In the genomic region with DNA sequence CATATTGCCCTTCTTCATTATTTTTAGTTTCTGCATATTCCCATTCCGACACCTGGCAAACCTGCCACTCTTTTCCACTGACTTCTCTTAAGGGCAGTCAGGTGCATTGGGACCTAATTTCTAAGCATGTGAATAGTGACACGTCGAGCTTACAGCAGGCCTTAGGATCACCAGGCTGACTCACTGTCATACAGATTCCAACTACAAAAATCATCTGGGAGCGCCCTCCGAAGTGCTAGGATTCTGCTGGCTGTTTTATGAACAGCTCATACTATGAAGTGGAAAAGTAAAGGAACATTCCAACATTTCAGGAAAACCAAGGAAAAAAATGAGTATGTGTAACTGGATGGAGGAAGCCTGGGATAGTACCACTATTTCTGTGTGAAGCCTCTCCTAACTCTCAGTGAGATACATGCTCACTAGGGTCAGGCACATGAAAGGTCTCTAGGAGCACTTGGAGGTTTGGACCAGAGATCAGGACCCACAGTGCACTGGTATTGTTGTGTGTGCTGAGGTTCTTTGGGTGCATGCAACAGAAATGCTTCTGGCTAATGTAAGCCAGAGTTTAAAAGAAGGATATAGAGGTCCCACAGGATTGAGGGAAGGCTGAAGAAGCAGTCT, we compare ENCODE assay signal across 12 cellular contexts.
DNase-seq lines count a peak whose midpoint lies in the region; ATAC-seq and TF ChIP-seq lines count a peak whose summit lies in the region.
"Had no signal": no experiment of that assay in that cellular context is flagged by ENCODE, and none has a peak within 500 bp of the region (broad histone marks: within the 10 kb centered on the region; RNA-seq: fewer than 3 reads in every experiment).

No MANE protein-coding gene starts in this region.

- no peaks in the 10 kb centered on the region for H3K4me1 ChIP-seq in breast epithelium
- H3K4me1 ChIP-seq: adrenal gland had no signal

- peak overlapping the region; percentile 72 for H3K27ac Mint-ChIP-seq in MCF 10A (ENCODE audit: low read depth, unreplicated experiment)

- CTCF ChIA-PET in MCF 10A (lab: Yijun Ruan, JAX), result interaction anchor here (1.1 to 2.2 kb wide), 3 partner anchors 14 to 284 kb away, joined by 3 to 8 read pairs (median 3); no protein-coding TSS in a partner anchor

- H3K36me3 Mint-ChIP-seq in MCF 10A (ENCODE audit: insufficient read depth, unreplicated experiment), result no peaks in the 10 kb centered on the region

- peaks cover 22% of the 10 kb centered on the region for H3K9me3 Mint-ChIP-seq in MCF 10A (ENCODE audit: unreplicated experiment)

- no peak overlapping the region for H3K4me3 Mint-ChIP-seq in MCF 10A (ENCODE audit: unreplicated experiment)

- no peak overlapping the region for H3K27ac ChIP-seq in breast epithelium
- H3K27ac ChIP-seq: 22Rv1, adrenal gland had no signal

- DNase-seq in MCF 10A (ENCODE audit: unreplicated experiment) (peak; percentile 60), breast epithelium (ENCODE audit: low spot score in 2 of 2) (no peak), astrocyte of the hippocampus (ENCODE audit: low read depth, low spot score) (peak; percentile 73), hepatic stellate cell (ENCODE audit: low spot score) (peak; percentile 67), SK-N-DZ (ENCODE audit: low spot score) (no peak), NCI-H1436 (lab: John Stamatoyannopoulos, UW) (no peak), DMS79 (lab: John Stamatoyannopoulos, UW) (no peak)
- DNase-seq: adrenal gland, H7, NCI-H82 had no signal

- TSS peak; percentile 92 for BruUV-seq in MCF 10A (replicated peaks; lab: Mats Ljungman, UMichigan)

- POLR2A ChIA-PET in MCF 10A (lab: Yijun Ruan, JAX), result interaction anchor here (0.8 to 6.7 kb wide), 20 partner anchors 8 to 286 kb away, joined by 3 to 60 read pairs (median 6); a partner anchor contains a TSS

- peaks cover 0 to 9% of the 10 kb centered on the region in 2 donors for H3K9me3 ChIP-seq in breast epithelium
- H3K9me3 ChIP-seq: adrenal gland had no signal

- TF ChIP-seq CTCF in MCF 10A (IDR thresholded peaks at IDR 0.05; ENCODE audit: unreplicated experiment) (no peak), breast epithelium (IDR thresholded peaks at IDR 0.05) (no peak)

- H3K4me1 Mint-ChIP-seq in MCF 10A (ENCODE audit: insufficient read depth, unreplicated experiment), result peaks cover 26% of the 10 kb centered on the region

- no peak for TF ChIP-seq POLR2A in breast epithelium (IDR thresholded peaks at IDR 0.05)

- no peaks in the 10 kb centered on the region for H3K36me3 ChIP-seq in breast epithelium
- H3K36me3 ChIP-seq: adrenal gland had no signal

- no peaks in the 10 kb centered on the region for H3K27me3 Mint-ChIP-seq in MCF 10A (ENCODE audit: insufficient read depth, unreplicated experiment)

- ATAC-seq in GM19463 (IDR thresholded peaks at IDR 0.05; ENCODE audit: unreplicated experiment), result no peak

- no peak overlapping the region for H3K4me3 ChIP-seq in breast epithelium
- H3K4me3 ChIP-seq: adrenal gland had no signal

- intact Hi-C loops in MCF 10A (cut with micrococcal nuclease), result no loop called here
- intact Hi-C loops in breast epithelium (cut with DNase I; ENCODE audit: low total_unique reads), result no loop called here

- no peaks in the 10 kb centered on the region for H3K27me3 ChIP-seq in breast epithelium
- H3K27me3 ChIP-seq: adrenal gland had no signal

Comparison
In these comparisons a context has a peak if more than half of its experiments do, and no peak if none do; other contexts are left out.
1. DNase-seq: peak in MCF 10A (single experiment), astrocyte of the hippocampus (single experiment) and hepatic stellate cell (single experiment); none in breast epithelium (0 of 2), SK-N-DZ (single experiment), NCI-H1436 (single experiment) and DMS79 (single experiment).